28 cellular contexts compared by ENCODE assay signal in the genomic region with DNA sequence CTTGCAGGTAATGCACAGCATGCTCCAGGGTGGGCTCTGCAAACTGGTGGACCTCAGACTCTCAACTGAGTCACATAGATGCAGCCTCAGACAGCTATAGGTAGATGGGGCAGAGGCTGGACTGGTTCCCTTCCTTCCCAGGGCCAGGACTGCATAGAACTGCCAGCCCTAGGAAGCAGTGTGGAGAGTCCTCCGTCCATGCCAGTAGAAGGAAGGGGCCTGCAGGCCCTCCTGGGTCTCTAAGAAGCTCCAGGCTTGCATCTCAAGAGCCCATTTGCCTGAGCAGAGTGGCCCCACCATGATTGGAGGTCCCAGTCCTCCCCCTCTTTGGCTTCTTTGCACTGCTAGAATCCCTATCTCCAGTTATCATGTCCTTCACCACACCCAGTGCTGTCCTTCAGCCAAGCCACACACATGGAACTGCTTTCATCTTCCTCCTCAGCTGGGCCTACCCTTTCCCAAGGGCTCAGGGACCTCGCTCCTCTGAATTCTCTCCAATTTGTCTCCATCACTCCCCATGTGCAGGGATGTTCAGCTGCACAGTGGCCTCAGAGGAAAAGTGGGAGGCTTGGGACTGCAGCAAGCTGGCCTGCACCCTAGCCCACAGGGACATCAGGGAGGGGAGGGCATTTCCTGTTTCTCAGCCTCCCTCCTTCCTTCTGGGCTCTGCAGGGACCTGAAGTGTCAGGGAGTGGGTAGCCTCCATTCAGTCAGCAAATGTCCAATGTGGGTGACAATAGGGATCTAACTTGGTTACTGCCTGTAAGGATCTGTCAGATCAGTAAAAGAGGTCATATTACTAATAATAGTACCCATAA.
"Had no signal": no experiment of that assay in that cellular context is flagged by ENCODE, and none has a peak within 500 bp of the region (broad histone marks: within the 10 kb centered on the region; RNA-seq: fewer than 3 reads in every experiment).

No MANE protein-coding gene starts in this region.

- ATAC-seq: activated CD4-positive, alpha-beta T cell treated with anti-CD3 and anti-CD28 coated beads for 36 hours; body of pancreas; effector memory CD8-positive, alpha-beta T cell; lower lobe of right lung; natural killer cell; sciatic nerve; stimulated activated naive CD8-positive, alpha-beta T cell treated with anti-CD3 and anti-CD28 coated beads, Interleukin-15, Interleukin-2, amounts not matched to agents 100 U/mL and 50 U/mL, for 24 hours had no signal

- H3K27ac ChIP-seq: body of pancreas, lower lobe of right lung, neural progenitor cell, skin epidermis, thoracic aorta had no signal

- H3K36me3 ChIP-seq: adrenal gland, lower lobe of right lung, neural progenitor cell, thoracic aorta had no signal

- H3K9me3 ChIP-seq: adrenal gland, body of pancreas, lower lobe of right lung, thoracic aorta had no signal

- H3K27me3 ChIP-seq: body of pancreas, neural progenitor cell had no signal

- DNase-seq: activated CD4-positive, alpha-beta T cell treated with anti-CD3 and anti-CD28 coated beads for 36 hours; activated CD4-positive, alpha-beta T cell treated with anti-CD3 and anti-CD28 coated beads, Interleukin-2, amount 50 U/mL, for 48 hours; activated CD4-positive, CD25-positive, alpha-beta regulatory T cell; activated CD8-positive, alpha-beta memory T cell treated with anti-CD3 and anti-CD28 coated beads for 24 hours; activated effector memory CD4-positive, alpha-beta T cell treated with anti-CD3 and anti-CD28 coated beads, Interleukin-2, amount 50 U/mL, for 16 hours; activated naive CD4-positive, alpha-beta T cell treated with anti-CD3 and anti-CD28 coated beads for 36 hours; activated naive CD8-positive, alpha-beta T cell treated with anti-CD3 and anti-CD28 coated beads for 36 hours; aorta; body of pancreas; cortex of kidney; effector memory CD8-positive, alpha-beta T cell; foreskin fibroblast; head of caudate nucleus; hippocampal formation; immature natural killer cell; lower lobe of right lung; mesendoderm; natural killer cell; stimulated activated CD4-positive, alpha-beta T cell treated with anti-CD3 and anti-CD28 coated beads, Interleukin-12 subunit alpha, Interleukin-12 subunit beta, amount 100 ng/mL, for 4 hours; stimulated activated CD4-positive, alpha-beta T cell treated with anti-CD3 and anti-CD28 coated beads, Interleukin-4, amount 100 ng/mL, for 1 hour; stimulated activated naive CD8-positive, alpha-beta T cell treated with anti-CD3 and anti-CD28 coated beads, Interleukin-15, Interleukin-2, amounts not matched to agents 100 U/mL and 50 U/mL, for 24 hours; T-helper 1 cell; trophoblast cell had no signal

- H3K4me3 ChIP-seq: adrenal gland, body of pancreas, lower lobe of right lung, neural progenitor cell, skin epidermis, thoracic aorta had no signal

- H3K4me1 ChIP-seq: body of pancreas had no signal
